Comparison of ENCODE assay signal across 26 cellular contexts in genomic region chr20:444117-444516, GRCh38. TPM values are rescaled to one million over a fixed set of nuclear protein-coding genes. Genes with fewer than 3 reads are reported as not detected.
A peak's percentile ranks its signal among the peaks of the same experiment; 100 is the strongest.
DNase-seq lines count a peak whose midpoint lies in the region; ATAC-seq and TF ChIP-seq lines count a peak whose summit lies in the region.
"Had no signal": no experiment of that assay in that cellular context is flagged by ENCODE, and none has a peak within 500 bp of the region (broad histone marks: within the 10 kb centered on the region; RNA-seq: fewer than 3 reads in every experiment).

No MANE protein-coding gene starts in this region.

- H3K4me1 Mint-ChIP-seq in activated T-helper 17 cell treated with anti-CD3 and anti-CD28 coated beads, Interleukin-2, amount 50 U/mL, for 72 hours: peaks cover 11% of the 10 kb centered on the region
- H3K4me1 Mint-ChIP-seq in glutamatergic neuron (ENCODE audit: low read depth, unreplicated experiment): peaks cover 6% of the 10 kb centered on the region
- H3K4me1 Mint-ChIP-seq: endodermal cell had no signal

- no peaks in the 10 kb centered on the region for H3K27me3 ChIP-seq in right atrium auricular region
- no peaks in the 10 kb centered on the region for H3K27me3 ChIP-seq in transverse colon
- H3K27me3 ChIP-seq: neutrophil, spleen, testis had no signal

- intact Hi-C loops in left ventricle myocardium superior (cut with micrococcal nuclease) (no loop called here), transverse colon (cut with DNase I; ENCODE audit: low total_unique reads) (no loop called here)

- peak overlapping the region; percentile 54 for H3K27ac Mint-ChIP-seq in activated T-helper 17 cell treated with anti-CD3 and anti-CD28 coated beads, Interleukin-2, amount 50 U/mL, for 72 hours
- H3K27ac Mint-ChIP-seq in glutamatergic neuron (ENCODE audit: unreplicated experiment): peak overlapping the region; percentile 36
- H3K27ac Mint-ChIP-seq: activated naive CD8-positive, alpha-beta T cell; activated T-helper 2 cell treated with anti-CD3 and anti-CD28 coated beads, Interferon-gamma antibody, Interleukin-2, Interleukin-4, amounts not matched to agents 10 μg/mL and 5 μg/mL and 100 μg/mL, durations not matched to agents 14 hours and 24 hours and 36 hours; H9; stimulated activated memory B cell treated with anti-CD40 and anti-IgM and Interleukin-4, amounts not matched to agents 10 μg/mL and 1 μg/mL and 100 μg/mL, for 72 hours; WTC11 had no signal

- no peak overlapping the region for H3K4me3 Mint-ChIP-seq in activated T-helper 17 cell treated with anti-CD3 and anti-CD28 coated beads, Interleukin-2, amount 50 U/mL, for 72 hours
- H3K4me3 Mint-ChIP-seq in glutamatergic neuron (ENCODE audit: unreplicated experiment): no peak overlapping the region
- H3K4me3 Mint-ChIP-seq: activated naive CD8-positive, alpha-beta T cell; endodermal cell; H9; stimulated activated memory B cell treated with anti-CD40 and anti-IgM and Interleukin-4, amounts not matched to agents 10 μg/mL and 1 μg/mL and 100 μg/mL, for 72 hours; WTC11 had no signal

- peaks cover 53% of the 10 kb centered on the region for H3K36me3 ChIP-seq in right atrium auricular region
- H3K36me3 ChIP-seq in transverse colon: peaks cover 0 to 36% (median 14%) of the 10 kb centered on the region in 4 donors

- H3K27me3 Mint-ChIP-seq in activated T-helper 17 cell treated with anti-CD3 and anti-CD28 coated beads, Interleukin-2, amount 50 U/mL, for 72 hours: no peaks in the 10 kb centered on the region
- H3K27me3 Mint-ChIP-seq in glutamatergic neuron (ENCODE audit: unreplicated experiment): no peaks in the 10 kb centered on the region
- H3K27me3 Mint-ChIP-seq: activated naive CD8-positive, alpha-beta T cell; stimulated activated memory B cell treated with anti-CD40 and anti-IgM and Interleukin-4, amounts not matched to agents 10 μg/mL and 1 μg/mL and 100 μg/mL, for 72 hours had no signal

- ATAC-seq in left ventricle myocardium superior (peak; percentile 14), HG02870 (IDR thresholded peaks at IDR 0.05; ENCODE audit: unreplicated experiment) (no peak)
- no peak for ATAC-seq in activated T-helper 17 cell treated with anti-CD3 and anti-CD28 coated beads, Interleukin-2, amount 50 U/mL, for 72 hours (replicated peaks)
- ATAC-seq in stimulated activated naive CD8-positive, alpha-beta T cell treated with anti-CD3 and anti-CD28 coated beads, Interleukin-15, Interleukin-2, amounts not matched to agents 100 U/mL and 50 U/mL, for 24 hours: no peak
- ATAC-seq: lower lobe of right lung; stimulated activated memory B cell treated with anti-CD40 and anti-IgM and Interleukin-4, amounts not matched to agents 10 μg/mL and 1 μg/mL and 100 μg/mL, for 72 hours; WTC11 had no signal

- H3K9me3 ChIP-seq in right atrium auricular region: no peaks in the 10 kb centered on the region
- no peaks in the 10 kb centered on the region for H3K9me3 ChIP-seq in transverse colon
- H3K9me3 ChIP-seq: lower lobe of right lung, neutrophil, spleen, testis had no signal

- H3K4me1 ChIP-seq in right atrium auricular region (peaks cover 0 to 21% of the 10 kb centered on the region in 2 donors), transverse colon (peaks cover 0 to 22% (median 11%) of the 10 kb centered on the region in 4 donors)

- TF ChIP-seq POLR2A in transverse colon (IDR thresholded peaks at IDR 0.05): no peak

- no peaks in the 10 kb centered on the region for H3K9me3 Mint-ChIP-seq in activated T-helper 17 cell treated with anti-CD3 and anti-CD28 coated beads, Interleukin-2, amount 50 U/mL, for 72 hours
- no peaks in the 10 kb centered on the region for H3K9me3 Mint-ChIP-seq in glutamatergic neuron (ENCODE audit: unreplicated experiment)
- H3K9me3 Mint-ChIP-seq: activated T-helper 2 cell treated with anti-CD3 and anti-CD28 coated beads, Interferon-gamma antibody, Interleukin-2, Interleukin-4, amounts not matched to agents 10 μg/mL and 5 μg/mL and 100 μg/mL, durations not matched to agents 14 hours and 24 hours and 36 hours; endodermal cell; H9; stimulated activated memory B cell treated with anti-CD40 and anti-IgM and Interleukin-4, amounts not matched to agents 10 μg/mL and 1 μg/mL and 100 μg/mL, for 72 hours; WTC11 had no signal

- peaks cover 86% of the 10 kb centered on the region for H3K36me3 Mint-ChIP-seq in activated T-helper 17 cell treated with anti-CD3 and anti-CD28 coated beads, Interleukin-2, amount 50 U/mL, for 72 hours (ENCODE audit: low read depth)
- H3K36me3 Mint-ChIP-seq in glutamatergic neuron (ENCODE audit: unreplicated experiment): peaks cover 4% of the 10 kb centered on the region

- in situ Hi-C loops in transverse colon (cut with MboI; ENCODE audit: low pct_ligation_motif_present in 1 of 4, low pct_unique_long_range_greater_than_20kb in 1 of 4, low sequenced_read_pairs in 3 of 4): no loop called here

- DNase-seq in left ventricle myocardium superior (no peak), right atrium auricular region (ENCODE audit: low spot score) (no peak), glutamatergic neuron (no peak), transverse colon (no peak), activated gamma-delta T cell treated with Interleukin-2 at 50 U/mL for 16 hours (no peak)
- no peak for DNase-seq in stimulated activated naive CD8-positive, alpha-beta T cell treated with anti-CD3 and anti-CD28 coated beads, Interleukin-15, Interleukin-2, amounts not matched to agents 100 U/mL and 50 U/mL, for 24 hours
- DNase-seq: activated CD4-positive, alpha-beta T cell treated with anti-CD3 and anti-CD28 coated beads, Interleukin-2, amount 50 U/mL, for 1 hour; activated CD8-positive, alpha-beta memory T cell treated with anti-CD3 and anti-CD28 coated beads, Interleukin-2, amount 50 U/mL, for 4 hours; endodermal cell; H9; Kasumi-1; lower lobe of right lung; NCI-H1048; NCI-H1930; NCI-H2227 treated with DMSO at 0.1 percent for 48 hours; NCI-H748 treated with DMSO at 0.1 percent for 48 hours; spleen; stimulated activated CD4-positive, alpha-beta T cell treated with anti-CD3 and anti-CD28 coated beads, Interleukin-2, amount 100 ng/mL, for 48 hours; testis had no signal

- no peak overlapping the region for H3K4me3 ChIP-seq in right atrium auricular region
- H3K4me3 ChIP-seq in transverse colon: no peak overlapping the region
- H3K4me3 ChIP-seq: lower lobe of right lung, spleen, testis had no signal

- no peak for TF ChIP-seq EP300 in transverse colon (IDR thresholded peaks at IDR 0.05; ENCODE audit: low read depth)

- H3K27ac ChIP-seq in right atrium auricular region (no peak overlapping the region), transverse colon (peak overlapping the region in 3 of 4 donors; percentile 33 to 58 (median 51))
- H3K27ac ChIP-seq: lower lobe of right lung, neutrophil had no signal

- 83 to 84% methylated on average over 3 of the region's 3 CpGs for WGBS in transverse colon (ENCODE audit: low coverage in 1 of 2), 2 donors

- TF ChIP-seq CTCF in right atrium auricular region (IDR thresholded peaks at IDR 0.05): no peak
- TF ChIP-seq CTCF in glutamatergic neuron (IDR thresholded peaks at IDR 0.05; ENCODE audit: partially characterized antibody, unreplicated experiment): no peak
- no peak for TF ChIP-seq CTCF in transverse colon (IDR thresholded peaks at IDR 0.05)

RNA-seq across cellular contexts. Expression of gene TBC1D20, which starts 18.2 kb away (rescaled TPM):
- 23.3 TPM for total RNA-seq in left ventricle myocardium superior
- total RNA-seq in right atrium auricular region: 10 to 100 TPM; 24.3 to 27.0 TPM
- 10 to 100 TPM; 20.5 to 21.9 TPM for total RNA-seq in activated T-helper 17 cell treated with anti-CD3 and anti-CD28 coated beads, Interleukin-2, amount 50 U/mL, for 72 hours
- 39.6 TPM for total RNA-seq in glutamatergic neuron (ENCODE audit: unreplicated experiment)
- 10 to 100 TPM; 29.1 to 65.5 (median 36.9) TPM for total RNA-seq in transverse colon

RNA-seq across cellular contexts. Expression of gene RBCK1, which starts 36.0 kb away (rescaled TPM):
- total RNA-seq in left ventricle myocardium superior (44.8 TPM), right atrium auricular region (10 to 100 TPM; 43.6 to 48.8 TPM), glutamatergic neuron (ENCODE audit: unreplicated experiment) (97.6 TPM), transverse colon (100 to 1,000 TPM; 101 to 152 (median 110) TPM)
- 10 to 100 TPM; 81.9 to 84.0 TPM for total RNA-seq in activated T-helper 17 cell treated with anti-CD3 and anti-CD28 coated beads, Interleukin-2, amount 50 U/mL, for 72 hours

Comparison
In these comparisons a context has a peak if more than half of its experiments do, and no peak if none do; other contexts are left out.
1. H3K27ac ChIP-seq: peak in transverse colon (3 of 4); none in right atrium auricular region (0 of 2).